Comparison of ENCODE assay signal across 26 cellular contexts in the genomic region with DNA sequence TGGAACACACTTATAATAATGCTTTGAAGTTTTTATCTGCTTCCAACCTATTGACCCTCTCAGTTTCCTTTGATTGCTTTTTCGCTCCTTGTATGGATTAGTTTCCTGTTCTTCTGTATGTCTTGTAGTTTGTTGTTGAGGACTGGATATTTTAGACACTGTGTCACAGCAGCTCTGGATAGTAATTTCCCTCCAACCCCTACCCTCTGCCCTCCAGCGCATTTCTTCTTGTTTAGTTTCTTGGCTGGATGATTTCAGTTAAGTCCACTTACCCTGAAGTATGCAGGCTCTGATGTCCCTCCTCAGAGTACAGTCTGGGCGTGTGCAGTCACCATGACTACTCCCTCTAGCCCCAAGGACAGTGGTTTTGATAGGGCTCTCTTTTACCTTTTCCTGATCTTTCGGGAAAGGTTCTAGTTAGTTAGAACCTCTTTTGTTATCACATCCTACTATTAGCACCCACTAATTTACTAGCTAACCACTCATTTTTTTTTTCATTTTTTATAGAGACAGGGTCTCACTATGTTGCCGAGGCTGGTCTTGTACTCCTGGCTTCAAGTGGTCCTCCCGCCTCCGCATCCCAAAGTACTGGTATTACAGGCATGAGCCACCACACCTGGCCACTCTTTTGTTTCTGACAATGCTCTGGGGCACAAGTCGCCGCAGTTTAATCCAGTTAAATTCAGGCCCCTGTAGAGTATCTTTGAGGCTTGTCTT. TPM values are rescaled to one million over a fixed set of nuclear protein-coding genes. Genes with fewer than 3 reads are reported as not detected.
DNase-seq lines count a peak whose midpoint lies in the region; ATAC-seq and TF ChIP-seq lines count a peak whose summit lies in the region.
"Had no signal": no experiment of that assay in that cellular context is flagged by ENCODE, and none has a peak within 500 bp of the region (broad histone marks: within the 10 kb centered on the region; RNA-seq: fewer than 3 reads in every experiment).

No MANE protein-coding gene starts in this region.

- H3K27me3 ChIP-seq in thyroid gland (no peaks in the 10 kb centered on the region), osteoblast (ENCODE audit: insufficient read depth, low read length) (no peaks in the 10 kb centered on the region)
- H3K27me3 ChIP-seq: MG63 had no signal

- peaks cover 8 to 35% of the 10 kb centered on the region in 2 donors for H3K36me3 ChIP-seq in thyroid gland
- H3K36me3 ChIP-seq in osteoblast (ENCODE audit: insufficient read depth, low read length), result peaks cover 34% of the 10 kb centered on the region

- H2AFZ ChIP-seq in osteoblast (ENCODE audit: low read length), result no peak overlapping the region
- H2AFZ ChIP-seq: GM23338 had no signal

- no peaks in the 10 kb centered on the region for H3K4me1 Mint-ChIP-seq in activated naive CD8-positive, alpha-beta T cell treated with anti-CD3 and anti-CD28 coated beads for 36 hours
- no peaks in the 10 kb centered on the region for H3K4me1 Mint-ChIP-seq in activated naive CD8-positive, alpha-beta T cell treated with anti-CD3 and anti-CD28 coated beads, Interleukin-2, amount 50 U/mL, for 24 hours
- H3K4me1 Mint-ChIP-seq: B cell, GM23338, H9 had no signal

- H3K4me3 ChIP-seq in thyroid gland (replicated peaks in 1 of 3) (no peak overlapping the region), osteoblast (ENCODE audit: insufficient read depth, low read length) (no peak overlapping the region)
- H3K4me3 ChIP-seq: GM23338, MG63 had no signal

- no peak for TF ChIP-seq CTCF in thyroid gland (IDR thresholded peaks at IDR 0.05)
- TF ChIP-seq CTCF in osteoblast (IDR thresholded peaks at IDR 0.05; ENCODE audit: extremely low read depth, low read depth, low read length), result no peak

- DNase-seq in activated naive CD8-positive, alpha-beta T cell treated with anti-CD3 and anti-CD28 coated beads for 36 hours, result no peak
- no peak for DNase-seq in activated naive CD8-positive, alpha-beta T cell treated with anti-CD3 and anti-CD28 coated beads, Interleukin-2, amount 50 U/mL, for 24 hours
- DNase-seq in dermis blood vessel endothelial cell (peak; percentile 56), left kidney (ENCODE audit: low read depth, low spot score) (peak; percentile 1), thyroid gland (peak; percentile 7 to 17), osteoblast (ENCODE audit: insufficient read length, low spot score, missing footprints) (no peak), DMS53 (lab: John Stamatoyannopoulos, UW) (no peak)
- DNase-seq: Calu3; CD8-positive, alpha-beta T cell; DND-41; H9; KBM-7; MG63; NCI-H1105 treated with DMSO at 0.1 percent for 48 hours; NCI-H1694; NCI-H2029 treated with DMSO at 0.1 percent for 48 hours; NCI-H2227 treated with DMSO at 0.1 percent for 48 hours; NCI-H69; Right ventricle myocardium superior; RPMI8226 had no signal

- H3K9me3 ChIP-seq in thyroid gland (no peaks in the 10 kb centered on the region), osteoblast (ENCODE audit: low read depth, low read length) (no peaks in the 10 kb centered on the region)
- H3K9me3 ChIP-seq: MG63 had no signal

- no peaks in the 10 kb centered on the region for H3K27me3 Mint-ChIP-seq in activated naive CD8-positive, alpha-beta T cell treated with anti-CD3 and anti-CD28 coated beads for 36 hours
- no peaks in the 10 kb centered on the region for H3K27me3 Mint-ChIP-seq in activated naive CD8-positive, alpha-beta T cell treated with anti-CD3 and anti-CD28 coated beads, Interleukin-2, amount 50 U/mL, for 24 hours
- H3K27me3 Mint-ChIP-seq: B cell had no signal

- no peaks in the 10 kb centered on the region for H3K79me2 ChIP-seq in osteoblast (ENCODE audit: insufficient read depth, low read length)

- no peak overlapping the region for H3K27ac ChIP-seq in thyroid gland
- H3K27ac ChIP-seq in osteoblast (ENCODE audit: low read depth, low read length), result no peak overlapping the region
- H3K27ac ChIP-seq: 22Rv1, C4-2B had no signal

- intact Hi-C loops in thyroid gland (cut with DNase I), result no loop called here

- H3K4me1 ChIP-seq in thyroid gland (no peaks in the 10 kb centered on the region), osteoblast (ENCODE audit: insufficient read depth, low read length) (no peaks in the 10 kb centered on the region)

- no peak for TF ChIP-seq POLR2A in thyroid gland (IDR thresholded peaks at IDR 0.05)

- peaks cover 31% of the 10 kb centered on the region for H3K36me3 Mint-ChIP-seq in activated naive CD8-positive, alpha-beta T cell treated with anti-CD3 and anti-CD28 coated beads for 36 hours
- H3K36me3 Mint-ChIP-seq in activated naive CD8-positive, alpha-beta T cell treated with anti-CD3 and anti-CD28 coated beads, Interleukin-2, amount 50 U/mL, for 24 hours (ENCODE audit: low read depth), result peaks cover 45% of the 10 kb centered on the region

- H3K9me3 Mint-ChIP-seq in activated naive CD8-positive, alpha-beta T cell treated with anti-CD3 and anti-CD28 coated beads for 36 hours, result peaks cover 6% of the 10 kb centered on the region
- H3K9me3 Mint-ChIP-seq in activated naive CD8-positive, alpha-beta T cell treated with anti-CD3 and anti-CD28 coated beads, Interleukin-2, amount 50 U/mL, for 24 hours, result peaks cover 8% of the 10 kb centered on the region
- H3K9me3 Mint-ChIP-seq: GM23338, H9 had no signal

- H4K20me1 ChIP-seq in osteoblast (ENCODE audit: insufficient read depth, low read length), result no peaks in the 10 kb centered on the region

- 77 to 81% methylated on average over 9 of the region's 9 CpGs for WGBS in thyroid gland, 2 donors

- no peak overlapping the region for H3K4me2 ChIP-seq in osteoblast (ENCODE audit: insufficient read depth, low read length)
- H3K4me2 ChIP-seq: GM23338 had no signal

- H3K4me3 Mint-ChIP-seq in activated naive CD8-positive, alpha-beta T cell treated with anti-CD3 and anti-CD28 coated beads for 36 hours, result no peak overlapping the region
- no peak overlapping the region for H3K4me3 Mint-ChIP-seq in activated naive CD8-positive, alpha-beta T cell treated with anti-CD3 and anti-CD28 coated beads, Interleukin-2, amount 50 U/mL, for 24 hours
- H3K4me3 Mint-ChIP-seq: B cell; CD8-positive, alpha-beta T cell; GM23338; H9 had no signal

- ATAC-seq in activated naive CD8-positive, alpha-beta T cell treated with anti-CD3 and anti-CD28 coated beads, Interleukin-2, amount 50 U/mL, for 24 hours, result no peak
- ATAC-seq in GM18498 (IDR thresholded peaks at IDR 0.05; ENCODE audit: unreplicated experiment), result no peak
- ATAC-seq: CD8-positive, alpha-beta T cell; GM23338 had no signal

- peak overlapping the region; percentile 4 for H3K27ac Mint-ChIP-seq in activated naive CD8-positive, alpha-beta T cell treated with anti-CD3 and anti-CD28 coated beads for 36 hours
- H3K27ac Mint-ChIP-seq in activated naive CD8-positive, alpha-beta T cell treated with anti-CD3 and anti-CD28 coated beads, Interleukin-2, amount 50 U/mL, for 24 hours, result no peak overlapping the region
- H3K27ac Mint-ChIP-seq: B cell; CD8-positive, alpha-beta T cell; GM23338; H9 had no signal

RNA-seq across cellular contexts. Expression of gene LYG1, which starts 16.3 kb away (rescaled TPM):
- total RNA-seq in activated naive CD8-positive, alpha-beta T cell treated with anti-CD3 and anti-CD28 coated beads for 36 hours, result under 1 TPM; 0.30 to 0.37 TPM
- total RNA-seq in dermis blood vessel endothelial cell (0.28 and 1.2 TPM in 2 replicates), thyroid gland (1 to 10 TPM in 2 of 4 donors, under 1 TPM in 1, not detected in 1; 0.40 to 2.0 (median 1.8) TPM), osteoblast (under 0.01 and 0.88 TPM in 2 replicates)
- total RNA-seq: HT1080, Right ventricle myocardium superior had no signal

RNA-seq across cellular contexts. Expression of gene TXNDC9, which starts 18.8 kb away (rescaled TPM):
- total RNA-seq in activated naive CD8-positive, alpha-beta T cell treated with anti-CD3 and anti-CD28 coated beads for 36 hours, result 10 to 100 TPM; 30.0 to 31.7 TPM
- total RNA-seq in dermis blood vessel endothelial cell (109 and 120 TPM in 2 replicates), thyroid gland (10 to 100 TPM; 36.7 to 56.0 (median 49.7) TPM), osteoblast (75.7 and 95.9 TPM in 2 replicates)

RNA-seq across cellular contexts. Expression of gene EIF5B, which starts 19.9 kb away (rescaled TPM):
- 10 to 100 TPM; 98.7 to 99.6 TPM for total RNA-seq in activated naive CD8-positive, alpha-beta T cell treated with anti-CD3 and anti-CD28 coated beads for 36 hours
- total RNA-seq in dermis blood vessel endothelial cell (20.8 and 45.6 TPM in 2 replicates), thyroid gland (10 to 100 TPM; 24.8 to 36.9 (median 29.8) TPM), osteoblast (11.2 and 15.9 TPM in 2 replicates)

Comparison
In these comparisons a context has a peak if more than half of its experiments do, and no peak if none do; other contexts are left out.
1. DNase-seq: peak in dermis blood vessel endothelial cell (single experiment), left kidney (single experiment) and thyroid gland (2 of 2); none in activated naive CD8-positive, alpha-beta T cell treated with anti-CD3 and anti-CD28 coated beads for 36 hours (single experiment), activated naive CD8-positive, alpha-beta T cell treated with anti-CD3 and anti-CD28 coated beads, Interleukin-2, amount 50 U/mL, for 24 hours (single experiment), osteoblast (single experiment) and DMS53 (single experiment).